20 cellular contexts compared by ENCODE assay signal in the genomic region with DNA sequence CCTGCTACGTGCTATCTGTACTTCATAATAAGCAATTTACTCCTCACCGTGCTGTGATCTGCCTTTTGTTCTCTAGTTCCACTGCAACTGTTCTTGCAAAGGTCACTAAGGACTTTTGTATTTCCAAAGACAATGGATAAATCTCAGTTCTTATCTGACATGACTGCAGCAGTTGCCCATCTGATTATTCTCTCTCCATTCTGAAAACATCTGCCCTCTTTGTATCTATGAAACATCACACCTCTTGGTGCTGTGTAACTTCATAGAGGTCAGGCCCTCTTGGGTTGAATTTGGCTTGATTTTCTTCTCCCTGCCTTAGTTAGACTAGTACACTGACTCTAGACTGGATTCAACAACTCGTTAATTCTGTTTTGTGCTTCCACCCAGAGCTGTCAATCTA.
DNase-seq lines count a peak whose midpoint lies in the region; ATAC-seq and TF ChIP-seq lines count a peak whose summit lies in the region.
"Had no signal": no experiment of that assay in that cellular context is flagged by ENCODE, and none has a peak within 500 bp of the region (broad histone marks: within the 10 kb centered on the region; RNA-seq: fewer than 3 reads in every experiment).

No MANE protein-coding gene starts in this region.

- H3K27ac Mint-ChIP-seq in neural progenitor cell: no peak overlapping the region
- H3K27ac Mint-ChIP-seq: B cell; CD4-positive, CD25-positive, alpha-beta regulatory T cell; CD8-positive, alpha-beta T cell had no signal

- no peaks in the 10 kb centered on the region for H3F3A ChIP-seq in SK-N-SH (replicated peaks; ENCODE audit: insufficient read depth)
- H3F3A ChIP-seq in neural progenitor cell (ENCODE audit: low read depth): peaks cover 8% of the 10 kb centered on the region

- WGBS in SK-N-SH (ENCODE audit: low lambda C conversion rate): 38% methylated on average over 3 of the region's 3 CpGs

- TF ChIP-seq CTCF in SK-N-SH (IDR thresholded peaks at IDR 0.05) (no peak), neural progenitor cell (IDR thresholded peaks at IDR 0.05) (no peak), parathyroid adenoma (IDR thresholded peaks at IDR 0.05) (no peak), dorsolateral prefrontal cortex (IDR thresholded peaks at IDR 0.05 in 54 of 56, conservative IDR thresholded peaks at IDR 0.05 in 2 of 56; ENCODE audit: low read depth in 1 of 56, partially characterized antibody in 56 of 56) (no peak)

- DNase-seq in SK-N-SH (no peak), NCI-H146 treated with DMSO at 0.1 percent for 48 hours (lab: John Stamatoyannopoulos, UW; ENCODE audit: unreplicated experiment) (peak; percentile 12), neural progenitor cell (ENCODE audit: low spot score) (peak; percentile 33), dermis blood vessel endothelial cell (no peak), dorsolateral prefrontal cortex (no peak)
- DNase-seq in activated CD4-positive, alpha-beta T cell treated with anti-CD3 and anti-CD28 coated beads for 4 hours: no peak
- DNase-seq: Caco-2; CD4-positive, CD25-positive, alpha-beta regulatory T cell; CD8-positive, alpha-beta T cell; DMS153; DND-41; GM23248; H7; HCEC 1CT had no signal

- H3K4me1 ChIP-seq in SK-N-SH (ENCODE audit: control insufficient read depth in 1 of 2, insufficient read depth in 2 of 2, low read depth in 1 of 2, low read length in 1 of 2) (no peaks in the 10 kb centered on the region; a peak in 1 of 4 replicates), neural progenitor cell (peaks cover 26% of the 10 kb centered on the region), parathyroid adenoma (peaks cover 17% of the 10 kb centered on the region)
- H3K4me1 ChIP-seq: BLaER1, Caco-2 had no signal

- POLR2A ChIA-PET in SK-N-SH (lab: Yijun Ruan, JAX): no interaction called here

- CTCF ChIA-PET in SK-N-SH (lab: Yijun Ruan, JAX): interaction anchor here (1.1 to 3.2 kb wide), 2 partner anchors 15 to 248 kb away, joined by 3 to 15 read pairs; no protein-coding TSS in a partner anchor

- H3K27me3 Mint-ChIP-seq in neural progenitor cell (ENCODE audit: insufficient read depth, low read depth): no peaks in the 10 kb centered on the region
- H3K27me3 Mint-ChIP-seq: CD4-positive, CD25-positive, alpha-beta regulatory T cell had no signal

- H3K27ac ChIP-seq in SK-N-SH (ENCODE audit: low read depth in 2 of 2, low read length in 1 of 2) (peak overlapping the region in 1 of 2 experiments; percentile 32; a peak in 2 of 4 replicates), neural progenitor cell (peak overlapping the region; percentile 82), parathyroid adenoma (peak overlapping the region; percentile 46), dorsolateral prefrontal cortex (no peak overlapping the region)
- H3K27ac ChIP-seq: 22Rv1, BLaER1, C4-2B, GM23248 had no signal

- no peaks in the 10 kb centered on the region for H3K9me3 ChIP-seq in SK-N-SH
- no peaks in the 10 kb centered on the region for H3K9me3 ChIP-seq in neural progenitor cell (ENCODE audit: low read depth)
- no peaks in the 10 kb centered on the region for H3K9me3 ChIP-seq in parathyroid adenoma (ENCODE audit: control insufficient read depth, low read length)
- H3K9me3 ChIP-seq: BLaER1, Caco-2 had no signal

- H3K79me2 ChIP-seq in SK-N-SH (ENCODE audit: insufficient read depth) (no peaks in the 10 kb centered on the region), neural progenitor cell (ENCODE audit: low read depth) (no peaks in the 10 kb centered on the region), parathyroid adenoma (no peaks in the 10 kb centered on the region)

- H3K9ac ChIP-seq in SK-N-SH (no peak overlapping the region), neural progenitor cell (no peak overlapping the region), parathyroid adenoma (no peak overlapping the region)
- H3K9ac ChIP-seq: BLaER1, GM23248 had no signal

- no peak overlapping the region for H3K4me3 ChIP-seq in SK-N-SH (ENCODE audit: low read depth in 2 of 2, low read length in 1 of 2)
- H3K4me3 ChIP-seq in neural progenitor cell: no peak overlapping the region
- H3K4me3 ChIP-seq in parathyroid adenoma (ENCODE audit: low read depth, low read length): no peak overlapping the region
- no peak overlapping the region for H3K4me3 ChIP-seq in dorsolateral prefrontal cortex
- H3K4me3 ChIP-seq: BLaER1, GM23248 had no signal

- H2AFZ ChIP-seq in SK-N-SH (ENCODE audit: low read depth) (no peak overlapping the region), neural progenitor cell (replicated peaks) (no peak overlapping the region), parathyroid adenoma (peak overlapping the region; percentile 57)
- H2AFZ ChIP-seq: GM23248 had no signal

- H3K4me1 Mint-ChIP-seq in neural progenitor cell: peaks cover 2% of the 10 kb centered on the region
- H3K4me1 Mint-ChIP-seq: B cell had no signal

- H4K20me1 ChIP-seq in SK-N-SH (ENCODE audit: insufficient read depth): no peaks in the 10 kb centered on the region
- no peaks in the 10 kb centered on the region for H4K20me1 ChIP-seq in neural progenitor cell (ENCODE audit: low read depth)
- H4K20me1 ChIP-seq: BLaER1 had no signal

- H3K27me3 ChIP-seq in SK-N-SH (ENCODE audit: insufficient read depth): no peaks in the 10 kb centered on the region
- H3K27me3 ChIP-seq in neural progenitor cell: no peaks in the 10 kb centered on the region
- H3K27me3 ChIP-seq in parathyroid adenoma (ENCODE audit: control insufficient read depth, insufficient read depth, low read length): no peaks in the 10 kb centered on the region
- H3K27me3 ChIP-seq in dorsolateral prefrontal cortex: no peaks in the 10 kb centered on the region
- H3K27me3 ChIP-seq: BLaER1 had no signal

- intact Hi-C loops in dorsolateral prefrontal cortex (cut with DNase I): no loop called here

- 0 out of 2 replicates have a peak, but pooled peaks have one; percentile 3 for TF ChIP-seq RAD21 in SK-N-SH (IDR thresholded peaks at IDR 0.05; ENCODE audit: low read length)

- H3K4me3 Mint-ChIP-seq in neural progenitor cell: no peak overlapping the region
- H3K4me3 Mint-ChIP-seq: B cell; CD4-positive, CD25-positive, alpha-beta regulatory T cell; CD8-positive, alpha-beta T cell had no signal

- peaks cover 2% of the 10 kb centered on the region for H3K36me3 Mint-ChIP-seq in neural progenitor cell
- H3K36me3 Mint-ChIP-seq: CD4-positive, CD25-positive, alpha-beta regulatory T cell; CD8-positive, alpha-beta T cell had no signal

- H3K9me2 ChIP-seq in SK-N-SH: no peaks in the 10 kb centered on the region

- peak in 1 of 2 experiments; percentile 76; a peak in 2 of 4 replicates for TF ChIP-seq EP300 in SK-N-SH (IDR thresholded peaks at IDR 0.05; ENCODE audit: borderline replicate concordance in 1 of 2, low read depth in 1 of 2, low read length in 1 of 2)

- H3K36me3 ChIP-seq in SK-N-SH (replicated peaks in 1 of 2; ENCODE audit: control insufficient read depth in 1 of 2, insufficient read depth in 2 of 2, low read length in 1 of 2) (no peaks in the 10 kb centered on the region), neural progenitor cell (no peaks in the 10 kb centered on the region), parathyroid adenoma (ENCODE audit: control insufficient read depth, insufficient read depth, low read length) (no peaks in the 10 kb centered on the region)
- H3K36me3 ChIP-seq: BLaER1 had no signal

- ATAC-seq in SK-N-SH treated with all-trans-retinoic acid at 6 μM for 48 hours: no peak
- ATAC-seq: CD8-positive, alpha-beta T cell had no signal

- no peak overlapping the region for H3K4me2 ChIP-seq in SK-N-SH
- peak overlapping the region; percentile 55 for H3K4me2 ChIP-seq in neural progenitor cell
- H3K4me2 ChIP-seq in parathyroid adenoma (ENCODE audit: low read length): no peak overlapping the region
- H3K4me2 ChIP-seq: BLaER1 had no signal

- no peaks in the 10 kb centered on the region for H3K9me3 Mint-ChIP-seq in neural progenitor cell
- H3K9me3 Mint-ChIP-seq: CD4-positive, CD25-positive, alpha-beta regulatory T cell; CD8-positive, alpha-beta T cell had no signal

TF ChIP-seq in SK-N-SH, 30 proteins besides CTCF, POLR2A, EP300 and RAD21:
- TF ChIP-seq RXRA (IDR thresholded peaks at IDR 0.05; ENCODE audit: borderline replicate concordance, low read depth) (no peak), YY1 (IDR thresholded peaks at IDR 0.05; ENCODE audit: low read depth) (no peak), RCOR1 (IDR thresholded peaks at IDR 0.05; ENCODE audit: low read length) (0 out of 2 replicates have a peak, but pooled peaks have one; percentile 30), GATA2 (CRISPR knock-in tag; IDR thresholded peaks at IDR 0.05) (peak; percentile 42; the same call in 1 of the 2 replicates), USF2 (IDR thresholded peaks at IDR 0.05; ENCODE audit: borderline replicate concordance, low read depth, low read length) (no peak)
- TF ChIP-seq, protein P1, sequence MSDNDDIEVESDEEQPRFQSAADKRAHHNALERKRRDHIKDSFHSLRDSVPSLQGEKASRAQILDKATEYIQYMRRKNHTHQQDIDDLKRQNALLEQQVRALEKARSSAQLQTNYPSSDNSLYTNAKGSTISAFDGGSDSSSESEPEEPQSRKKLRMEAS (IDR thresholded peaks at IDR 0.05; ENCODE audit: low read depth): no peak

TF ChIP-seq in SK-N-SH treated with all-trans-retinoic acid at 6 μM for 48 hours, 23 proteins besides CTCF, POLR2A, EP300 and RAD21 (continues in another document):
- TF ChIP-seq, protein P2, sequence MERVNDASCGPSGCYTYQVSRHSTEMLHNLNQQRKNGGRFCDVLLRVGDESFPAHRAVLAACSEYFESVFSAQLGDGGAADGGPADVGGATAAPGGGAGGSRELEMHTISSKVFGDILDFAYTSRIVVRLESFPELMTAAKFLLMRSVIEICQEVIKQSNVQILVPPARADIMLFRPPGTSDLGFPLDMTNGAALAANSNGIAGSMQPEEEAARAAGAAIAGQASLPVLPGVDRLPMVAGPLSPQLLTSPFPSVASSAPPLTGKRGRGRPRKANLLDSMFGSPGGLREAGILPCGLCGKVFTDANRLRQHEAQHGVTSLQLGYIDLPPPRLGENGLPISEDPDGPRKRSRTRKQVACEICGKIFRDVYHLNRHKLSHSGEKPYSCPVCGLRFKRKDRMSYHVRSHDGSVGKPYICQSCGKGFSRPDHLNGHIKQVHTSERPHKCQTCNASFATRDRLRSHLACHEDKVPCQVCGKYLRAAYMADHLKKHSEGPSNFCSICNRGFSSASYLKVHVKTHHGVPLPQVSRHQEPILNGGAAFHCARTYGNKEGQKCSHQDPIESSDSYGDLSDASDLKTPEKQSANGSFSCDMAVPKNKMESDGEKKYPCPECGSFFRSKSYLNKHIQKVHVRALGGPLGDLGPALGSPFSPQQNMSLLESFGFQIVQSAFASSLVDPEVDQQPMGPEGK (CRISPR knock-in tag; IDR thresholded peaks at IDR 0.05; ENCODE audit: borderline replicate concordance): no peak
- no peak for TF ChIP-seq ISL1 (CRISPR knock-in tag; IDR thresholded peaks at IDR 0.05)

Comparison
In these comparisons a context has a peak if more than half of its experiments do, and no peak if none do; other contexts are left out.
1. DNase-seq: peak in NCI-H146 treated with DMSO at 0.1 percent for 48 hours (single experiment) and neural progenitor cell (single experiment); none in SK-N-SH (single experiment), dermis blood vessel endothelial cell (single experiment), dorsolateral prefrontal cortex (0 of 10) and activated CD4-positive, alpha-beta T cell treated with anti-CD3 and anti-CD28 coated beads for 4 hours (0 of 2).
2. H3K27ac ChIP-seq: peak in neural progenitor cell (single experiment) and parathyroid adenoma (single experiment); none in dorsolateral prefrontal cortex (0 of 59).